2 cellular contexts compared by ENCODE assay signal in the genomic region with DNA sequence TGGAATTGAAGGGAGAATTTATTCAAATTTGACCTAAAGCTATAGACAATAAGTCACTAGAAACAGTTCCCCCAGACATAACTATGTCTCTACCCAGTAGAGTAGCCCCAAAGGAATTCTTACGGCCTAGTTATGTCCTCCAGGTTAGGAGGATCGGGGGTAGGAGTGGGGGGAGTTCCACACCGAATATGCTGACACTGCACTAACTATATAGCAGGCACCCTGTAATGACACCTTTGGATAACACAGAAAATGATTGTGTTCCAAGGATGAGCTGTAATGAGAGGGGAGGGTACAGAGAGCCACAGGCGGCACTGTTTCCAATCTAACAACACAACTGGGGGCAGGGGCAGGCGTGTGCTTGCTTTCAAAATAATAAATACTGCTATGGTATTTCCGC.
TF ChIP-seq lines count a peak whose summit lies in the region.

No MANE protein-coding gene starts in this region.

TF ChIP-seq in HepG2, 621 proteins besides CTCF, POLR2A, EP300 and RAD21 (continued from another document):
- TF ChIP-seq, protein P1, sequence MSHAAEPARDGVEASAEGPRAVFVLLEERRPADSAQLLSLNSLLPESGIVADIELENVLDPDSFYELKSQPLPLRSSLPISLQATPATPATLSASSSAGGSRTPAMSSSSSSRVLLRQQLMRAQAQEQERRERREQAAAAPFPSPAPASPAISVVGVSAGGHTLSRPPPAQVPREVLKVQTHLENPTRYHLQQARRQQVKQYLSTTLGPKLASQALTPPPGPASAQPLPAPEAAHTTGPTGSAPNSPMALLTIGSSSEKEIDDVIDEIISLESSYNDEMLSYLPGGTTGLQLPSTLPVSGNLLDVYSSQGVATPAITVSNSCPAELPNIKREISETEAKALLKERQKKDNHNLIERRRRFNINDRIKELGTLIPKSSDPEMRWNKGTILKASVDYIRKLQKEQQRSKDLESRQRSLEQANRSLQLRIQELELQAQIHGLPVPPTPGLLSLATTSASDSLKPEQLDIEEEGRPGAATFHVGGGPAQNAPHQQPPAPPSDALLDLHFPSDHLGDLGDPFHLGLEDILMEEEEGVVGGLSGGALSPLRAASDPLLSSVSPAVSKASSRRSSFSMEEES (CRISPR knock-in tag; IDR thresholded peaks at IDR 0.05) = no peak
- TF ChIP-seq CCDC6 (CRISPR knock-in tag; IDR thresholded peaks at IDR 0.05) (no peak), ZNF337 (CRISPR knock-in tag; IDR thresholded peaks at IDR 0.05; ENCODE audit: borderline replicate concordance, low read depth) (no peak), ISX (CRISPR knock-in tag; conservative IDR thresholded peaks at IDR 0.05) (no peak), MAFF (IDR thresholded peaks at IDR 0.05; ENCODE audit: low read depth, low read length) (peak; percentile 92), GATA4 (IDR thresholded peaks at IDR 0.05; ENCODE audit: borderline replicate concordance, low read depth) (no peak), CREM (IDR thresholded peaks at IDR 0.05) (no peak), CREM (CRISPR knock-in tag; IDR thresholded peaks at IDR 0.05) (no peak)
- TF ChIP-seq, protein P2, sequence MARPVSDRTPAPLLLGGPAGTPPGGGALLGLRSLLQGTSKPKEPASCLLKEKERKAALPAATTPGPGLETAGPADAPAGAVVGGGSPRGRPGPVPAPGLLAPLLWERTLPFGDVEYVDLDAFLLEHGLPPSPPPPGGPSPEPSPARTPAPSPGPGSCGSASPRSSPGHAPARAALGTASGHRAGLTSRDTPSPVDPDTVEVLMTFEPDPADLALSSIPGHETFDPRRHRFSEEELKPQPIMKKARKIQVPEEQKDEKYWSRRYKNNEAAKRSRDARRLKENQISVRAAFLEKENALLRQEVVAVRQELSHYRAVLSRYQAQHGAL (CRISPR knock-in tag; IDR thresholded peaks at IDR 0.05; ENCODE audit: not compliant biosample characterization) = no peak
- TF ChIP-seq, protein P3, sequence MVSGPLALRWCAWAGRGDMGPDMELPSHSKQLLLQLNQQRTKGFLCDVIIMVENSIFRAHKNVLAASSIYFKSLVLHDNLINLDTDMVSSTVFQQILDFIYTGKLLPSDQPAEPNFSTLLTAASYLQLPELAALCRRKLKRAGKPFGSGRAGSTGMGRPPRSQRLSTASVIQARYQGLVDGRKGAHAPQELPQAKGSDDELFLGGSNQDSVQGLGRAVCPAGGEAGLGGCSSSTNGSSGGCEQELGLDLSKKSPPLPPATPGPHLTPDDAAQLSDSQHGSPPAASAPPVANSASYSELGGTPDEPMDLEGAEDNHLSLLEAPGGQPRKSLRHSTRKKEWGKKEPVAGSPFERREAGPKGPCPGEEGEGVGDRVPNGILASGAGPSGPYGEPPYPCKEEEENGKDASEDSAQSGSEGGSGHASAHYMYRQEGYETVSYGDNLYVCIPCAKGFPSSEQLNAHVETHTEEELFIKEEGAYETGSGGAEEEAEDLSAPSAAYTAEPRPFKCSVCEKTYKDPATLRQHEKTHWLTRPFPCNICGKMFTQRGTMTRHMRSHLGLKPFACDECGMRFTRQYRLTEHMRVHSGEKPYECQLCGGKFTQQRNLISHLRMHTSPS (CRISPR knock-in tag; IDR thresholded peaks at IDR 0.05; ENCODE audit: low read depth) = no peak

TF ChIP-seq in K562, 482 proteins besides CTCF, POLR2A, EP300 and RAD21 (continued from another document):
- TF ChIP-seq, protein P4, sequence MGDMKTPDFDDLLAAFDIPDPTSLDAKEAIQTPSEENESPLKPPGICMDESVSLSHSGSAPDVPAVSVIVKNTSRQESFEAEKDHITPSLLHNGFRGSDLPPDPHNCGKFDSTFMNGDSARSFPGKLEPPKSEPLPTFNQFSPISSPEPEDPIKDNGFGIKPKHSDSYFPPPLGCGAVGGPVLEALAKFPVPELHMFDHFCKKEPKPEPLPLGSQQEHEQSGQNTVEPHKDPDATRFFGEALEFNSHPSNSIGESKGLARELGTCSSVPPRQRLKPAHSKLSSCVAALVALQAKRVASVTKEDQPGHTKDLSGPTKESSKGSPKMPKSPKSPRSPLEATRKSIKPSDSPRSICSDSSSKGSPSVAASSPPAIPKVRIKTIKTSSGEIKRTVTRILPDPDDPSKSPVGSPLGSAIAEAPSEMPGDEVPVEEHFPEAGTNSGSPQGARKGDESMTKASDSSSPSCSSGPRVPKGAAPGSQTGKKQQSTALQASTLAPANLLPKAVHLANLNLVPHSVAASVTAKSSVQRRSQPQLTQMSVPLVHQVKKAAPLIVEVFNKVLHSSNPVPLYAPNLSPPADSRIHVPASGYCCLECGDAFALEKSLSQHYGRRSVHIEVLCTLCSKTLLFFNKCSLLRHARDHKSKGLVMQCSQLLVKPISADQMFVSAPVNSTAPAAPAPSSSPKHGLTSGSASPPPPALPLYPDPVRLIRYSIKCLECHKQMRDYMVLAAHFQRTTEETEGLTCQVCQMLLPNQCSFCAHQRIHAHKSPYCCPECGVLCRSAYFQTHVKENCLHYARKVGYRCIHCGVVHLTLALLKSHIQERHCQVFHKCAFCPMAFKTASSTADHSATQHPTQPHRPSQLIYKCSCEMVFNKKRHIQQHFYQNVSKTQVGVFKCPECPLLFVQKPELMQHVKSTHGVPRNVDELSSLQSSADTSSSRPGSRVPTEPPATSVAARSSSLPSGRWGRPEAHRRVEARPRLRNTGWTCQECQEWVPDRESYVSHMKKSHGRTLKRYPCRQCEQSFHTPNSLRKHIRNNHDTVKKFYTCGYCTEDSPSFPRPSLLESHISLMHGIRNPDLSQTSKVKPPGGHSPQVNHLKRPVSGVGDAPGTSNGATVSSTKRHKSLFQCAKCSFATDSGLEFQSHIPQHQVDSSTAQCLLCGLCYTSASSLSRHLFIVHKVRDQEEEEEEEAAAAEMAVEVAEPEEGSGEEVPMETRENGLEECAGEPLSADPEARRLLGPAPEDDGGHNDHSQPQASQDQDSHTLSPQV (IDR thresholded peaks at IDR 0.05) = no peak
- TF ChIP-seq HNRNPL (IDR thresholded peaks at IDR 0.05; ENCODE audit: low read depth, low read length) (no peak), ZNF316 (IDR thresholded peaks at IDR 0.05) (peak; percentile 53), MAFG (tag; conservative IDR thresholded peaks at IDR 0.05) (peak; percentile 36; the same call in 1 of the 2 replicates), SMAD1 (IDR thresholded peaks at IDR 0.05; ENCODE audit: low read depth, low read length, partially characterized antibody) (no peak), CCNT2 (IDR thresholded peaks at IDR 0.05; ENCODE audit: borderline replicate concordance, extremely low read depth, insufficient read length, low read depth, low read length) (no peak), ZNF174 (CRISPR knock-in tag; IDR thresholded peaks at IDR 0.05) (no peak), HDAC2 (IDR thresholded peaks at IDR 0.05) (no peak), TOE1 (IDR thresholded peaks at IDR 0.05; ENCODE audit: borderline replicate concordance) (no peak), TOE1 (CRISPR knock-in tag; IDR thresholded peaks at IDR 0.05; ENCODE audit: borderline replicate concordance, low read depth) (no peak), TCF3 (CRISPR knock-in tag; IDR thresholded peaks at IDR 0.05) (no peak), RBFOX2 (IDR thresholded peaks at IDR 0.05; ENCODE audit: low read depth, low read length) (no peak), ZNF586 (CRISPR knock-in tag; conservative IDR thresholded peaks at IDR 0.05) (no peak), DACH1 (IDR thresholded peaks at IDR 0.05; ENCODE audit: partially characterized antibody) (no peak), ZNF24 (IDR thresholded peaks at IDR 0.05) (no peak), ARID1B (IDR thresholded peaks at IDR 0.05) (no peak), RBBP5 (IDR thresholded peaks at IDR 0.05; ENCODE audit: borderline replicate concordance, insufficient read depth, low read length, poor library complexity, severe bottlenecking) (no peak), MAFF (IDR thresholded peaks at IDR 0.05; ENCODE audit: low read length) (peak; percentile 68)
- TF ChIP-seq, protein P5, sequence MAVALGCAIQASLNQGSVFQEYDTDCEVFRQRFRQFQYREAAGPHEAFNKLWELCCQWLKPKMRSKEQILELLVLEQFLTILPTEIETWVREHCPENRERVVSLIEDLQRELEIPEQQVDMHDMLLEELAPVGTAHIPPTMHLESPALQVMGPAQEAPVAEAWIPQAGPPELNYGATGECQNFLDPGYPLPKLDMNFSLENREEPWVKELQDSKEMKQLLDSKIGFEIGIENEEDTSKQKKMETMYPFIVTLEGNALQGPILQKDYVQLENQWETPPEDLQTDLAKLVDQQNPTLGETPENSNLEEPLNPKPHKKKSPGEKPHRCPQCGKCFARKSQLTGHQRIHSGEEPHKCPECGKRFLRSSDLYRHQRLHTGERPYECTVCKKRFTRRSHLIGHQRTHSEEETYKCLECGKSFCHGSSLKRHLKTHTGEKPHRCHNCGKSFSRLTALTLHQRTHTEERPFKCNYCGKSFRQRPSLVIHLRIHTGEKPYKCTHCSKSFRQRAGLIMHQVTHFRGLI (CRISPR knock-in tag; IDR thresholded peaks at IDR 0.05) = no peak
- TF ChIP-seq, protein P6, sequence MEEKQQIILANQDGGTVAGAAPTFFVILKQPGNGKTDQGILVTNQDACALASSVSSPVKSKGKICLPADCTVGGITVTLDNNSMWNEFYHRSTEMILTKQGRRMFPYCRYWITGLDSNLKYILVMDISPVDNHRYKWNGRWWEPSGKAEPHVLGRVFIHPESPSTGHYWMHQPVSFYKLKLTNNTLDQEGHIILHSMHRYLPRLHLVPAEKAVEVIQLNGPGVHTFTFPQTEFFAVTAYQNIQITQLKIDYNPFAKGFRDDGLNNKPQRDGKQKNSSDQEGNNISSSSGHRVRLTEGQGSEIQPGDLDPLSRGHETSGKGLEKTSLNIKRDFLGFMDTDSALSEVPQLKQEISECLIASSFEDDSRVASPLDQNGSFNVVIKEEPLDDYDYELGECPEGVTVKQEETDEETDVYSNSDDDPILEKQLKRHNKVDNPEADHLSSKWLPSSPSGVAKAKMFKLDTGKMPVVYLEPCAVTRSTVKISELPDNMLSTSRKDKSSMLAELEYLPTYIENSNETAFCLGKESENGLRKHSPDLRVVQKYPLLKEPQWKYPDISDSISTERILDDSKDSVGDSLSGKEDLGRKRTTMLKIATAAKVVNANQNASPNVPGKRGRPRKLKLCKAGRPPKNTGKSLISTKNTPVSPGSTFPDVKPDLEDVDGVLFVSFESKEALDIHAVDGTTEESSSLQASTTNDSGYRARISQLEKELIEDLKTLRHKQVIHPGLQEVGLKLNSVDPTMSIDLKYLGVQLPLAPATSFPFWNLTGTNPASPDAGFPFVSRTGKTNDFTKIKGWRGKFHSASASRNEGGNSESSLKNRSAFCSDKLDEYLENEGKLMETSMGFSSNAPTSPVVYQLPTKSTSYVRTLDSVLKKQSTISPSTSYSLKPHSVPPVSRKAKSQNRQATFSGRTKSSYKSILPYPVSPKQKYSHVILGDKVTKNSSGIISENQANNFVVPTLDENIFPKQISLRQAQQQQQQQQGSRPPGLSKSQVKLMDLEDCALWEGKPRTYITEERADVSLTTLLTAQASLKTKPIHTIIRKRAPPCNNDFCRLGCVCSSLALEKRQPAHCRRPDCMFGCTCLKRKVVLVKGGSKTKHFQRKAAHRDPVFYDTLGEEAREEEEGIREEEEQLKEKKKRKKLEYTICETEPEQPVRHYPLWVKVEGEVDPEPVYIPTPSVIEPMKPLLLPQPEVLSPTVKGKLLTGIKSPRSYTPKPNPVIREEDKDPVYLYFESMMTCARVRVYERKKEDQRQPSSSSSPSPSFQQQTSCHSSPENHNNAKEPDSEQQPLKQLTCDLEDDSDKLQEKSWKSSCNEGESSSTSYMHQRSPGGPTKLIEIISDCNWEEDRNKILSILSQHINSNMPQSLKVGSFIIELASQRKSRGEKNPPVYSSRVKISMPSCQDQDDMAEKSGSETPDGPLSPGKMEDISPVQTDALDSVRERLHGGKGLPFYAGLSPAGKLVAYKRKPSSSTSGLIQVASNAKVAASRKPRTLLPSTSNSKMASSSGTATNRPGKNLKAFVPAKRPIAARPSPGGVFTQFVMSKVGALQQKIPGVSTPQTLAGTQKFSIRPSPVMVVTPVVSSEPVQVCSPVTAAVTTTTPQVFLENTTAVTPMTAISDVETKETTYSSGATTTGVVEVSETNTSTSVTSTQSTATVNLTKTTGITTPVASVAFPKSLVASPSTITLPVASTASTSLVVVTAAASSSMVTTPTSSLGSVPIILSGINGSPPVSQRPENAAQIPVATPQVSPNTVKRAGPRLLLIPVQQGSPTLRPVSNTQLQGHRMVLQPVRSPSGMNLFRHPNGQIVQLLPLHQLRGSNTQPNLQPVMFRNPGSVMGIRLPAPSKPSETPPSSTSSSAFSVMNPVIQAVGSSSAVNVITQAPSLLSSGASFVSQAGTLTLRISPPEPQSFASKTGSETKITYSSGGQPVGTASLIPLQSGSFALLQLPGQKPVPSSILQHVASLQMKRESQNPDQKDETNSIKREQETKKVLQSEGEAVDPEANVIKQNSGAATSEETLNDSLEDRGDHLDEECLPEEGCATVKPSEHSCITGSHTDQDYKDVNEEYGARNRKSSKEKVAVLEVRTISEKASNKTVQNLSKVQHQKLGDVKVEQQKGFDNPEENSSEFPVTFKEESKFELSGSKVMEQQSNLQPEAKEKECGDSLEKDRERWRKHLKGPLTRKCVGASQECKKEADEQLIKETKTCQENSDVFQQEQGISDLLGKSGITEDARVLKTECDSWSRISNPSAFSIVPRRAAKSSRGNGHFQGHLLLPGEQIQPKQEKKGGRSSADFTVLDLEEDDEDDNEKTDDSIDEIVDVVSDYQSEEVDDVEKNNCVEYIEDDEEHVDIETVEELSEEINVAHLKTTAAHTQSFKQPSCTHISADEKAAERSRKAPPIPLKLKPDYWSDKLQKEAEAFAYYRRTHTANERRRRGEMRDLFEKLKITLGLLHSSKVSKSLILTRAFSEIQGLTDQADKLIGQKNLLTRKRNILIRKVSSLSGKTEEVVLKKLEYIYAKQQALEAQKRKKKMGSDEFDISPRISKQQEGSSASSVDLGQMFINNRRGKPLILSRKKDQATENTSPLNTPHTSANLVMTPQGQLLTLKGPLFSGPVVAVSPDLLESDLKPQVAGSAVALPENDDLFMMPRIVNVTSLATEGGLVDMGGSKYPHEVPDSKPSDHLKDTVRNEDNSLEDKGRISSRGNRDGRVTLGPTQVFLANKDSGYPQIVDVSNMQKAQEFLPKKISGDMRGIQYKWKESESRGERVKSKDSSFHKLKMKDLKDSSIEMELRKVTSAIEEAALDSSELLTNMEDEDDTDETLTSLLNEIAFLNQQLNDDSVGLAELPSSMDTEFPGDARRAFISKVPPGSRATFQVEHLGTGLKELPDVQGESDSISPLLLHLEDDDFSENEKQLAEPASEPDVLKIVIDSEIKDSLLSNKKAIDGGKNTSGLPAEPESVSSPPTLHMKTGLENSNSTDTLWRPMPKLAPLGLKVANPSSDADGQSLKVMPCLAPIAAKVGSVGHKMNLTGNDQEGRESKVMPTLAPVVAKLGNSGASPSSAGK (IDR thresholded peaks at IDR 0.05) = no peak
TF ChIP-seq in K562: peak in this region for 5.
